In genomic region chr16:81077077-81077940, GRCh38 we compare ENCODE assay signal across 8 cellular contexts. TPM values are rescaled to one million over a fixed set of nuclear protein-coding genes. Genes with fewer than 3 reads are reported as not detected.
A peak's percentile ranks its signal among the peaks of the same experiment; 100 is the strongest.
DNase-seq lines count a peak whose midpoint lies in the region; ATAC-seq, FAIRE-seq and TF ChIP-seq lines count a peak whose summit lies in the region.

Gene C16orf46, minus strand, starts transcription at chr16:81077238. Its CDS starts 13,283 bp downstream, at chr16:81063955.

- DNase-seq in AG08395 (ENCODE audit: low spot score), result peak; percentile 98
- peak; percentile 85 for DNase-seq in NCI-H2196 (lab: John Stamatoyannopoulos, UW; ENCODE audit: unreplicated experiment)
- peak; percentile 91 for DNase-seq in WERI-Rb-1
- peak; percentile 87 for DNase-seq in bronchial epithelial cell (ENCODE audit: low read depth)
- DNase-seq in iPS-NIHi7 (ENCODE audit: extremely low spot score), result peak; percentile 97
- peak; percentile 95 for DNase-seq in small intestine

- H3K4me1 ChIP-seq in small intestine (ENCODE audit: control insufficient read depth in 2 of 2, insufficient read depth in 1 of 2, low read depth in 1 of 2, low read length in 1 of 2), result no peaks in the 10 kb centered on the region

- TF ChIP-seq CTCF in WERI-Rb-1 (IDR thresholded peaks at IDR 0.05; ENCODE audit: low read depth, low read length) (no peak), bronchial epithelial cell (IDR thresholded peaks at IDR 0.05; ENCODE audit: insufficient read depth, low read length, severe bottlenecking) (no peak)

- ATAC-seq in GM18907 (IDR thresholded peaks at IDR 0.05; ENCODE audit: unreplicated experiment) (peak; percentile 96), HG03135 (IDR thresholded peaks at IDR 0.05; ENCODE audit: unreplicated experiment) (peak; percentile 98)

- H3K27me3 ChIP-seq in WERI-Rb-1 (ENCODE audit: insufficient read depth, low read depth, severe bottlenecking) (no peaks in the 10 kb centered on the region), bronchial epithelial cell (ENCODE audit: control insufficient read depth, insufficient read depth, low read length) (no peaks in the 10 kb centered on the region), small intestine (ENCODE audit: control insufficient read depth in 2 of 2, insufficient read depth in 2 of 2, low read length in 2 of 2) (no peaks in the 10 kb centered on the region)

- H3K27ac ChIP-seq in WERI-Rb-1 (peak within 1 kb of the TSS; percentile 81), small intestine (ENCODE audit: low read depth in 1 of 2, low read length in 1 of 2) (peak within 1 kb of the TSS; percentile 87 to 97)

- no peaks in the 10 kb centered on the region for H3K9me3 ChIP-seq in WERI-Rb-1 (ENCODE audit: severe bottlenecking)
- H3K9me3 ChIP-seq in small intestine (ENCODE audit: control insufficient read depth, low read depth), result no peaks in the 10 kb centered on the region

- H3K36me3 ChIP-seq in WERI-Rb-1, result no peaks in the 10 kb centered on the region
- no peaks in the 10 kb centered on the region for H3K36me3 ChIP-seq in bronchial epithelial cell (ENCODE audit: control insufficient read depth, insufficient read depth, low read length)
- H3K36me3 ChIP-seq in small intestine (ENCODE audit: control insufficient read depth in 2 of 2, insufficient read depth in 2 of 2, low read length in 2 of 2), result no peaks in the 10 kb centered on the region

- H3K4me3 ChIP-seq in WERI-Rb-1 (ENCODE audit: low read depth, low read length) (peak within 1 kb of the TSS; percentile 67), bronchial epithelial cell (ENCODE audit: low read depth, low read length) (peak within 1 kb of the TSS; percentile 74), small intestine (ENCODE audit: low read depth in 1 of 2, low read length in 2 of 2) (peak within 1 kb of the TSS; percentile 70 to 77)

- 10 to 11% (median 10%) methylated on average over 57 to 58 of the region's 58 CpGs for WGBS in small intestine, 3 donors

- no peak for FAIRE-seq in bronchial epithelial cell (lab: Jason Lieb, UNC)
- no peak for FAIRE-seq in small intestine (lab: Jason Lieb, UNC)

RNA-seq across cellular contexts. Expression of gene C16orf46, which starts in this region (rescaled TPM):
- 0.26 and 0.53 TPM in 2 replicates for total RNA-seq in bronchial epithelial cell
- under 1 TPM in 1 of 3 donors, not detected in 2; 0.54 TPM for polyA plus RNA-seq in small intestine

Comparison
In these comparisons a context has a peak if more than half of its experiments do, and no peak if none do; other contexts are left out.
1. Peak in every context shown above with its lines: DNase-seq, ATAC-seq, H3K4me3 ChIP-seq and H3K27ac ChIP-seq.
2. Peak in DNase-seq and H3K4me3 ChIP-seq in bronchial epithelial cell; RNA of the gene not detected or under 1 TPM.
3. Peak in DNase-seq, H3K4me3 ChIP-seq and H3K27ac ChIP-seq in small intestine; RNA of the gene not detected or under 1 TPM.